ENCODE assay signal across 17 cellular contexts in genomic region chr17:71801301-71801700, GRCh38.
DNase-seq lines count a peak whose midpoint lies in the region; ATAC-seq and TF ChIP-seq lines count a peak whose summit lies in the region.
"Had no signal": no experiment of that assay in that cellular context is flagged by ENCODE, and none has a peak within 500 bp of the region (broad histone marks: within the 10 kb centered on the region; RNA-seq: fewer than 3 reads in every experiment).

No MANE protein-coding gene starts in this region.

- no peak overlapping the region for H2BK12ac ChIP-seq in trophoblast cell (ENCODE audit: low read length)

- no peak overlapping the region for H3K9ac ChIP-seq in trophoblast cell (ENCODE audit: low read length)

- no peak overlapping the region for H4K12ac ChIP-seq in trophoblast cell (ENCODE audit: low read depth, low read length)

- no peak for ATAC-seq in HG02840 (IDR thresholded peaks at IDR 0.05; ENCODE audit: low FRiP score, unreplicated experiment)
- ATAC-seq in activated CD8-positive, alpha-beta T cell treated with anti-CD3 and anti-CD28 coated beads for 36 hours: no peak
- ATAC-seq in naive thymus-derived CD4-positive, alpha-beta T cell: no peak
- ATAC-seq: foreskin keratinocyte; naive thymus-derived CD8-positive, alpha-beta T cell; stimulated activated naive CD8-positive, alpha-beta T cell treated with anti-CD3 and anti-CD28 coated beads, Interleukin-15, Interleukin-2, amounts not matched to agents 100 U/mL and 50 U/mL, for 24 hours had no signal

- CTCF ChIA-PET in activated CD8-positive, alpha-beta T cell treated with anti-CD3 and anti-CD28 coated beads for 36 hours (lab: Charles Lee): interaction anchor here (1.2 kb wide), 1 partner anchor 8 kb away, joined by 3 read pairs; no protein-coding TSS in a partner anchor
- CTCF ChIA-PET in naive thymus-derived CD4-positive, alpha-beta T cell (lab: Charles Lee): no interaction called here

- peaks cover 2% of the 10 kb centered on the region in 2 experiments for H3K4me1 ChIP-seq in trophoblast cell (ENCODE audit: control insufficient read depth in 1 of 2, insufficient read depth in 2 of 2, low read length in 2 of 2)
- no peaks in the 10 kb centered on the region for H3K4me1 ChIP-seq in naive thymus-derived CD4-positive, alpha-beta T cell (ENCODE audit: control insufficient read depth in 2 of 2, insufficient read depth in 2 of 2, low read length in 2 of 2)
- H3K4me1 ChIP-seq: foreskin keratinocyte, SJSA1 had no signal

- no peak overlapping the region for H3K14ac ChIP-seq in trophoblast cell (ENCODE audit: low read length)

- H3K79me2 ChIP-seq in trophoblast cell (ENCODE audit: control insufficient read depth, insufficient read depth, low read length, poor library complexity): no peaks in the 10 kb centered on the region

- H4K8ac ChIP-seq in trophoblast cell (ENCODE audit: low read depth, low read length): no peak overlapping the region

- peaks cover 2% of the 10 kb centered on the region for H3K27me3 Mint-ChIP-seq in activated CD8-positive, alpha-beta T cell treated with anti-CD3 and anti-CD28 coated beads for 36 hours
- no peaks in the 10 kb centered on the region for H3K27me3 Mint-ChIP-seq in naive thymus-derived CD4-positive, alpha-beta T cell
- H3K27me3 Mint-ChIP-seq: activated naive CD4-positive, alpha-beta T cell treated with anti-CD3 and anti-CD28 coated beads, Interleukin-2, amount 10 ng/mL, durations not matched to agents 7 days and 5 days had no signal

- H3K79me1 ChIP-seq in trophoblast cell (ENCODE audit: low read length): peaks cover 2% of the 10 kb centered on the region

- no peaks in the 10 kb centered on the region for H3K36me3 Mint-ChIP-seq in activated CD8-positive, alpha-beta T cell treated with anti-CD3 and anti-CD28 coated beads for 36 hours (ENCODE audit: low read depth)
- no peaks in the 10 kb centered on the region for H3K36me3 Mint-ChIP-seq in naive thymus-derived CD4-positive, alpha-beta T cell
- H3K36me3 Mint-ChIP-seq: activated naive CD4-positive, alpha-beta T cell treated with anti-CD3 and anti-CD28 coated beads, Interleukin-2, amount 10 ng/mL, durations not matched to agents 7 days and 5 days; naive thymus-derived CD8-positive, alpha-beta T cell had no signal

- no peak overlapping the region for H3K4ac ChIP-seq in trophoblast cell (ENCODE audit: low read depth, low read length)

- H2BK5ac ChIP-seq in trophoblast cell (ENCODE audit: low read depth, low read length, poor library complexity): no peak overlapping the region

- H3K4me1 Mint-ChIP-seq in activated CD8-positive, alpha-beta T cell treated with anti-CD3 and anti-CD28 coated beads for 36 hours (ENCODE audit: low read depth): no peaks in the 10 kb centered on the region
- H3K4me1 Mint-ChIP-seq in naive thymus-derived CD4-positive, alpha-beta T cell: no peaks in the 10 kb centered on the region
- H3K4me1 Mint-ChIP-seq: activated naive CD4-positive, alpha-beta T cell treated with anti-CD3 and anti-CD28 coated beads, Interleukin-2, amount 10 ng/mL, durations not matched to agents 7 days and 5 days; naive thymus-derived CD8-positive, alpha-beta T cell had no signal

- TF ChIP-seq CTCF in fibroblast of the aortic adventitia (IDR thresholded peaks at IDR 0.05; ENCODE audit: insufficient read depth, low read length): no peak
- no peak for TF ChIP-seq CTCF in activated CD8-positive, alpha-beta T cell treated with anti-CD3 and anti-CD28 coated beads for 36 hours (IDR thresholded peaks at IDR 0.05)

- peaks cover 1% of the 10 kb centered on the region for H3K9me3 Mint-ChIP-seq in activated CD8-positive, alpha-beta T cell treated with anti-CD3 and anti-CD28 coated beads for 36 hours
- peaks cover 0 to 10% (median 3%) of the 10 kb centered on the region in 11 donors for H3K9me3 Mint-ChIP-seq in naive thymus-derived CD4-positive, alpha-beta T cell

- H3K4me2 ChIP-seq in trophoblast cell (ENCODE audit: low read length): peak overlapping the region; percentile 7

- H3K4me3 ChIP-seq in fibroblast of the aortic adventitia (ENCODE audit: low read depth, low read length) (no peak overlapping the region), trophoblast cell (ENCODE audit: low read depth, low read length) (no peak overlapping the region)
- no peak overlapping the region for H3K4me3 ChIP-seq in naive thymus-derived CD4-positive, alpha-beta T cell (ENCODE audit: low read length)
- H3K4me3 ChIP-seq: SJSA1 had no signal

- no peak overlapping the region for H2AK5ac ChIP-seq in trophoblast cell (ENCODE audit: low read length)

- no peaks in the 10 kb centered on the region for H3K27me3 ChIP-seq in trophoblast cell (ENCODE audit: insufficient read depth, low read length)
- H3K27me3 ChIP-seq in naive thymus-derived CD4-positive, alpha-beta T cell (ENCODE audit: control insufficient read depth in 2 of 2, insufficient read depth in 2 of 2, low read length in 2 of 2): no peaks in the 10 kb centered on the region
- H3K27me3 ChIP-seq: foreskin keratinocyte, SJSA1 had no signal

- H3K9me3 ChIP-seq in trophoblast cell (ENCODE audit: insufficient read depth, low read depth, low read length): no peaks in the 10 kb centered on the region
- H3K9me3 ChIP-seq in naive thymus-derived CD4-positive, alpha-beta T cell (ENCODE audit: control insufficient read depth in 2 of 3, low read length in 3 of 3): no peaks in the 10 kb centered on the region
- H3K9me3 ChIP-seq: SJSA1 had no signal

- H3K18ac ChIP-seq in trophoblast cell (ENCODE audit: low read length): no peak overlapping the region

- H2BK120ac ChIP-seq in trophoblast cell (ENCODE audit: insufficient read depth, low read length, poor library complexity): no peak overlapping the region

- no peak overlapping the region for H3K27ac Mint-ChIP-seq in activated CD8-positive, alpha-beta T cell treated with anti-CD3 and anti-CD28 coated beads for 36 hours
- H3K27ac Mint-ChIP-seq in naive thymus-derived CD4-positive, alpha-beta T cell: no peak overlapping the region
- H3K27ac Mint-ChIP-seq: activated naive CD4-positive, alpha-beta T cell treated with anti-CD3 and anti-CD28 coated beads, Interleukin-2, amount 10 ng/mL, durations not matched to agents 7 days and 5 days; naive thymus-derived CD8-positive, alpha-beta T cell; T-helper 2 cell treated with Interferon-gamma antibody and Interleukin-4, amounts not matched to agents 5 μg/mL and 100 μg/mL, for 36 hours had no signal

- H2AFZ ChIP-seq in trophoblast cell (ENCODE audit: insufficient read depth, low read length, poor library complexity): no peak overlapping the region

- WGBS in trophoblast cell (ENCODE audit: extremely low coverage, insufficient coverage, insufficient read length): no CpG with 5 or more reads among the region's 6 CpGs

- intact Hi-C loops in activated CD8-positive, alpha-beta T cell treated with anti-CD3 and anti-CD28 coated beads for 36 hours (cut with micrococcal nuclease): no loop called here
- intact Hi-C loops in naive thymus-derived CD4-positive, alpha-beta T cell (cut with micrococcal nuclease): no loop called here

- H3K4me3 Mint-ChIP-seq in activated CD8-positive, alpha-beta T cell treated with anti-CD3 and anti-CD28 coated beads for 36 hours: no peak overlapping the region
- H3K4me3 Mint-ChIP-seq in naive thymus-derived CD4-positive, alpha-beta T cell: no peak overlapping the region
- H3K4me3 Mint-ChIP-seq: activated naive CD4-positive, alpha-beta T cell treated with anti-CD3 and anti-CD28 coated beads, Interleukin-2, amount 10 ng/mL, durations not matched to agents 7 days and 5 days; naive thymus-derived CD8-positive, alpha-beta T cell; T-helper 2 cell treated with Interferon-gamma antibody and Interleukin-4, amounts not matched to agents 5 μg/mL and 100 μg/mL, for 36 hours had no signal

- peak; percentile 61 for DNase-seq in AG20443 (ENCODE audit: low spot score)
- DNase-seq in NCI-H69 (lab: John Stamatoyannopoulos, UW): peak; percentile 10
- DNase-seq in fibroblast of the aortic adventitia (ENCODE audit: low read depth): peak; percentile 1
- no peak for DNase-seq in trophoblast cell
- no peak for DNase-seq in activated CD8-positive, alpha-beta T cell treated with anti-CD3 and anti-CD28 coated beads for 36 hours
- no peak for DNase-seq in naive thymus-derived CD4-positive, alpha-beta T cell
- no peak for DNase-seq in NCI-H748 treated with DMSO at 0.1 percent for 48 hours (lab: John Stamatoyannopoulos, UW)
- DNase-seq: activated CD4-positive, alpha-beta T cell treated with anti-CD3 and anti-CD28 coated beads for 1 hour; activated naive CD4-positive, alpha-beta T cell treated with anti-CD3 and anti-CD28 coated beads, Interleukin-2, amount 10 ng/mL, durations not matched to agents 7 days and 5 days; foreskin keratinocyte; naive thymus-derived CD8-positive, alpha-beta T cell; NCI-H2029 treated with DMSO at 0.1 percent for 48 hours; NCI-H524; stimulated activated naive CD8-positive, alpha-beta T cell treated with anti-CD3 and anti-CD28 coated beads, Interleukin-15, Interleukin-2, amounts not matched to agents 100 U/mL and 50 U/mL, for 24 hours had no signal

- POLR2A ChIA-PET in activated CD8-positive, alpha-beta T cell treated with anti-CD3 and anti-CD28 coated beads for 36 hours (lab: Charles Lee): no interaction called here
- POLR2A ChIA-PET in naive thymus-derived CD4-positive, alpha-beta T cell (lab: Charles Lee): no interaction called here

- H3K23ac ChIP-seq in trophoblast cell (ENCODE audit: low read length): no peak overlapping the region

- no peak overlapping the region for H3K27ac ChIP-seq in trophoblast cell (ENCODE audit: low read depth, low read length)
- no peak overlapping the region for H3K27ac ChIP-seq in naive thymus-derived CD4-positive, alpha-beta T cell (ENCODE audit: low read depth, low read length)
- H3K27ac ChIP-seq: foreskin keratinocyte, SJSA1 had no signal

- no peak overlapping the region for H4K91ac ChIP-seq in trophoblast cell (ENCODE audit: low read depth, low read length)

- no peaks in the 10 kb centered on the region for H3K36me3 ChIP-seq in trophoblast cell (ENCODE audit: control insufficient read depth in 1 of 2, insufficient read depth in 2 of 2, low read length in 2 of 2)
- no peaks in the 10 kb centered on the region for H3K36me3 ChIP-seq in naive thymus-derived CD4-positive, alpha-beta T cell (ENCODE audit: control insufficient read depth in 2 of 3, insufficient read depth in 3 of 3, low read length in 3 of 3)
- H3K36me3 ChIP-seq: SJSA1 had no signal

Comparison
In these comparisons a context has a peak if more than half of its experiments do, and no peak if none do; other contexts are left out.
1. DNase-seq: peak in AG20443 (single experiment), NCI-H69 (single experiment) and fibroblast of the aortic adventitia (single experiment); none in trophoblast cell (0 of 2), activated CD8-positive, alpha-beta T cell treated with anti-CD3 and anti-CD28 coated beads for 36 hours (single experiment), naive thymus-derived CD4-positive, alpha-beta T cell (0 of 9) and NCI-H748 treated with DMSO at 0.1 percent for 48 hours (single experiment).